ENCODE assay signal across 24 cellular contexts in genomic region chr1:92655197-92655801, GRCh38.
"Had no signal": no experiment of that assay in that cellular context is flagged by ENCODE, and none has a peak within 500 bp of the region (broad histone marks: within the 10 kb centered on the region; RNA-seq: fewer than 3 reads in every experiment).

No MANE protein-coding gene starts in this region.

- FAIRE-seq: islet of Langerhans had no signal

- H3K27ac ChIP-seq: body of pancreas, coronary artery, dorsolateral prefrontal cortex, left lung, lower lobe of right lung, thoracic aorta, uterus had no signal

- H3K36me3 ChIP-seq: uterus had no signal

- H3K4me3 ChIP-seq: body of pancreas, coronary artery, dorsolateral prefrontal cortex, left lung, lower lobe of right lung, mucosa of descending colon, thoracic aorta, uterus had no signal

- DNase-seq: activated CD4-positive, alpha-beta memory T cell treated with anti-CD3 and anti-CD28 coated beads, Interleukin-2, amount 10 ng/mL, durations not matched to agents 7 days and 5 days; activated CD4-positive, alpha-beta T cell treated with anti-CD3 and anti-CD28 coated beads for 1 hour; activated CD4-positive, alpha-beta T cell treated with anti-CD3 and anti-CD28 coated beads, Interleukin-2, amount 10 ng/mL, durations not matched to agents 7 days and 5 days; activated naive CD8-positive, alpha-beta T cell treated with anti-CD3 and anti-CD28 coated beads, Interleukin-2, amount 50 U/mL, for 24 hours; activated T-cell treated with anti-CD3 and anti-CD28 coated beads, Interleukin-2, amount 50 U/mL, for 48 hours; anterior cingulate cortex; body of pancreas; dorsolateral prefrontal cortex; effector memory CD4-positive, alpha-beta T cell; foreskin melanocyte; left lung; lower lobe of right lung; mucosa of descending colon; posterior cingulate gyrus; right cardiac atrium; stimulated activated CD4-positive, alpha-beta T cell treated with anti-CD3 and anti-CD28 coated beads, Interleukin-4, amount 100 ng/mL, for 1 hour; stimulated activated naive CD8-positive, alpha-beta T cell treated with anti-CD3 and anti-CD28 coated beads, Interleukin-15, Interleukin-2, amounts not matched to agents 100 U/mL and 50 U/mL, for 24 hours; T-helper 2 cell; trophoblast cell; uterus had no signal

- H3K27me3 ChIP-seq: body of pancreas, dorsolateral prefrontal cortex, left lung, uterus had no signal

- H3K4me1 ChIP-seq: body of pancreas, left lung, lower lobe of right lung, uterus had no signal

- ATAC-seq: activated naive CD8-positive, alpha-beta T cell treated with anti-CD3 and anti-CD28 coated beads, Interleukin-2, amount 50 U/mL, for 24 hours; body of pancreas; left lung; lower lobe of right lung; mucosa of descending colon; right cardiac atrium; stimulated activated naive CD8-positive, alpha-beta T cell treated with anti-CD3 and anti-CD28 coated beads, Interleukin-15, Interleukin-2, amounts not matched to agents 100 U/mL and 50 U/mL, for 24 hours; WTC11 had no signal
